23 cellular contexts compared by ENCODE assay signal in the genomic region with DNA sequence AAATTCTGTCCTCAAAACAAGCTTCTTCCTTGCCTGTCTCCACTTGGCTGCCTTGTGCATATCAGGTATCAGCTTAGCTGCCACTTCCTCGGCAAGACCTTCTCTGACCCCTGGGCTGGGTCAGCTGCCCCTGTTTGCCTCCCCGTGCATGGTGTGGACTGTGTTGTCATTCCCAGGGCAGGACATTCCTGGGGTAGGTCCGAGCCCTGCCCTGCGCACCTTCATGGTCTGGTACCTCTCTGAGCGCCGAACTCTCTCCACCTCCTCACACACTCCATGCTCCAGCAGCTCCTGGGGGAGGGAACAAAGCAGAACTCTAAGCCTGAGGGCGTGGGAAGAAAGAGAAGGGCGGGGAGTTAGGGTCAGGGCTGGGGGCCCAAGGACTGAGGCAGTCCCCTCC. TPM values are rescaled to one million over a fixed set of nuclear protein-coding genes. Genes with fewer than 3 reads are reported as not detected.
A peak's percentile ranks its signal among the peaks of the same experiment; 100 is the strongest.
DNase-seq lines count a peak whose midpoint lies in the region; ATAC-seq and TF ChIP-seq lines count a peak whose summit lies in the region.
"Had no signal": no experiment of that assay in that cellular context is flagged by ENCODE, and none has a peak within 500 bp of the region (broad histone marks: within the 10 kb centered on the region; RNA-seq: fewer than 3 reads in every experiment).

No MANE protein-coding gene starts in this region.

- DNase-seq in activated T-cell treated with anti-CD3 and anti-CD28 coated beads, Interleukin-2, amount 50 U/mL, for 1 hour = peak; percentile 10
- no peak for DNase-seq in activated T-cell treated with anti-CD3 and anti-CD28 coated beads, Interleukin-2, amount 50 U/mL, for 72 hours
- no peak for DNase-seq in activated T-helper 1 cell treated with anti-CD3 and anti-CD28 coated beads, Interleukin-12 subunit alpha, Interleukin-12 subunit beta, Interleukin-2, Interleukin-4 antibody, amounts not matched to agents 30 ng/mL and 10 ng/mL and 1 ng/mL, durations not matched to agents 14 hours and 24 hours and 36 hours (ENCODE audit: low spot score)
- DNase-seq in memory B cell (ENCODE audit: low spot score in 2 of 2) (no peak), middle frontal gyrus (ENCODE audit: extremely low spot score, low spot score) (no peak), coronary artery (ENCODE audit: low spot score) (no peak), GM13977 (ENCODE audit: low spot score) (no peak)
- DNase-seq in stimulated activated naive B cell treated with anti-CD40 and anti-IgM and Interleukin-4, amounts not matched to agents 10 μg/mL and 1 μg/mL and 100 μg/mL, for 72 hours = no peak
- DNase-seq: effector memory CD4-positive, alpha-beta T cell; HCEC 1CT; hippocampal formation; MV-4-11; NCI-H2029 treated with DMSO at 0.1 percent for 48 hours; NCI-H526 treated with DMSO at 0.1 percent for 48 hours; PC-9; stimulated activated CD4-positive, alpha-beta T cell treated with anti-CD3 and anti-CD28 coated beads, Interleukin-2, amount 100 ng/mL, for 24 hours; tibial artery had no signal

- in situ Hi-C loops in GM13977 (cut with MboI; ENCODE audit: low pct_unique_long_range_greater_than_20kb, low sequenced_read_pairs, unreplicated experiment) = loop anchor here (10.0 kb wide), 1 partner anchor 116 kb away; no protein-coding TSS in a partner anchor

- TF ChIP-seq CTCF in coronary artery (IDR thresholded peaks at IDR 0.05) (no peak), GM13977 (IDR thresholded peaks at IDR 0.05; ENCODE audit: extremely low read depth, insufficient read depth, missing control alignments) (no peak)

- H3K9me3 Mint-ChIP-seq in activated T-cell treated with anti-CD3 and anti-CD28 coated beads, Interleukin-2, amount 50 U/mL, for 72 hours = no peaks in the 10 kb centered on the region
- no peaks in the 10 kb centered on the region for H3K9me3 Mint-ChIP-seq in activated T-helper 1 cell treated with anti-CD3 and anti-CD28 coated beads, Interleukin-12 subunit alpha, Interleukin-12 subunit beta, Interleukin-2, Interleukin-4 antibody, amounts not matched to agents 30 ng/mL and 10 ng/mL and 1 ng/mL, durations not matched to agents 14 hours and 24 hours and 36 hours
- H3K9me3 Mint-ChIP-seq in memory B cell = no peaks in the 10 kb centered on the region
- H3K9me3 Mint-ChIP-seq in stimulated activated naive B cell treated with anti-CD40 and anti-IgM and Interleukin-4, amounts not matched to agents 10 μg/mL and 1 μg/mL and 100 μg/mL, for 72 hours = no peaks in the 10 kb centered on the region
- H3K9me3 Mint-ChIP-seq: activated naive CD4-positive, alpha-beta T cell treated with anti-CD3 and anti-CD28 coated beads, Interleukin-2, amount 50 U/mL, for 24 hours had no signal

- ATAC-seq in activated T-cell treated with anti-CD3 and anti-CD28 coated beads, Interleukin-2, amount 50 U/mL, for 72 hours (replicated peaks in 1 of 2) = no peak
- ATAC-seq in memory B cell (ENCODE audit: low read depth) = no peak
- ATAC-seq in stimulated activated naive B cell treated with anti-CD40 and anti-IgM and Interleukin-4, amounts not matched to agents 10 μg/mL and 1 μg/mL and 100 μg/mL, for 72 hours (replicated peaks) = no peak
- ATAC-seq: left colon, right lobe of liver, SK-N-SH treated with all-trans-retinoic acid at 6 μM for 48 hours had no signal

- H3K4me1 Mint-ChIP-seq in activated T-cell treated with anti-CD3 and anti-CD28 coated beads, Interleukin-2, amount 50 U/mL, for 72 hours (ENCODE audit: low read depth) = peaks cover 59% of the 10 kb centered on the region
- H3K4me1 Mint-ChIP-seq in activated T-helper 1 cell treated with anti-CD3 and anti-CD28 coated beads, Interleukin-12 subunit alpha, Interleukin-12 subunit beta, Interleukin-2, Interleukin-4 antibody, amounts not matched to agents 30 ng/mL and 10 ng/mL and 1 ng/mL, durations not matched to agents 14 hours and 24 hours and 36 hours (ENCODE audit: low read depth) = peaks cover 27% of the 10 kb centered on the region
- peaks cover 20% of the 10 kb centered on the region for H3K4me1 Mint-ChIP-seq in memory B cell
- peaks cover 42 to 80% of the 10 kb centered on the region in 2 donors for H3K4me1 Mint-ChIP-seq in stimulated activated naive B cell treated with anti-CD40 and anti-IgM and Interleukin-4, amounts not matched to agents 10 μg/mL and 1 μg/mL and 100 μg/mL, for 72 hours

- H3K27ac Mint-ChIP-seq in activated T-cell treated with anti-CD3 and anti-CD28 coated beads, Interleukin-2, amount 50 U/mL, for 72 hours = no peak overlapping the region
- peak overlapping the region; percentile 1 for H3K27ac Mint-ChIP-seq in activated T-helper 1 cell treated with anti-CD3 and anti-CD28 coated beads, Interleukin-12 subunit alpha, Interleukin-12 subunit beta, Interleukin-2, Interleukin-4 antibody, amounts not matched to agents 30 ng/mL and 10 ng/mL and 1 ng/mL, durations not matched to agents 14 hours and 24 hours and 36 hours
- H3K27ac Mint-ChIP-seq in memory B cell = peak overlapping the region; percentile 69
- peak overlapping the region; percentile 86 for H3K27ac Mint-ChIP-seq in stimulated activated naive B cell treated with anti-CD40 and anti-IgM and Interleukin-4, amounts not matched to agents 10 μg/mL and 1 μg/mL and 100 μg/mL, for 72 hours

- H3K27ac ChIP-seq in coronary artery = peak overlapping the region in 1 of 2 donors; percentile 65
- H3K27ac ChIP-seq: PC-9, right lobe of liver had no signal

- intact Hi-C loops in activated T-helper 1 cell treated with anti-CD3 and anti-CD28 coated beads, Interleukin-12 subunit alpha, Interleukin-12 subunit beta, Interleukin-2, Interleukin-4 antibody, amounts not matched to agents 30 ng/mL and 10 ng/mL and 1 ng/mL, durations not matched to agents 14 hours and 24 hours and 36 hours (cut with micrococcal nuclease) = no loop called here

- H3K27me3 Mint-ChIP-seq in activated T-cell treated with anti-CD3 and anti-CD28 coated beads, Interleukin-2, amount 50 U/mL, for 72 hours (ENCODE audit: low read depth) = no peaks in the 10 kb centered on the region
- H3K27me3 Mint-ChIP-seq in activated T-helper 1 cell treated with anti-CD3 and anti-CD28 coated beads, Interleukin-12 subunit alpha, Interleukin-12 subunit beta, Interleukin-2, Interleukin-4 antibody, amounts not matched to agents 30 ng/mL and 10 ng/mL and 1 ng/mL, durations not matched to agents 14 hours and 24 hours and 36 hours (ENCODE audit: insufficient read depth) = no peaks in the 10 kb centered on the region
- no peaks in the 10 kb centered on the region for H3K27me3 Mint-ChIP-seq in memory B cell
- H3K27me3 Mint-ChIP-seq in stimulated activated naive B cell treated with anti-CD40 and anti-IgM and Interleukin-4, amounts not matched to agents 10 μg/mL and 1 μg/mL and 100 μg/mL, for 72 hours = no peaks in the 10 kb centered on the region
- H3K27me3 Mint-ChIP-seq: activated naive CD4-positive, alpha-beta T cell treated with anti-CD3 and anti-CD28 coated beads, Interleukin-2, amount 50 U/mL, for 24 hours had no signal

- H3K4me3 ChIP-seq in coronary artery = no peak overlapping the region
- H3K4me3 ChIP-seq: PC-9, right lobe of liver, tibial artery had no signal

- peaks cover 7 to 23% of the 10 kb centered on the region in 2 donors for H3K36me3 Mint-ChIP-seq in activated T-cell treated with anti-CD3 and anti-CD28 coated beads, Interleukin-2, amount 50 U/mL, for 72 hours (ENCODE audit: insufficient read depth in 2 of 2)
- H3K36me3 Mint-ChIP-seq in activated T-helper 1 cell treated with anti-CD3 and anti-CD28 coated beads, Interleukin-12 subunit alpha, Interleukin-12 subunit beta, Interleukin-2, Interleukin-4 antibody, amounts not matched to agents 30 ng/mL and 10 ng/mL and 1 ng/mL, durations not matched to agents 14 hours and 24 hours and 36 hours (ENCODE audit: low read depth) = peaks cover 26% of the 10 kb centered on the region
- peaks cover 18% of the 10 kb centered on the region for H3K36me3 Mint-ChIP-seq in memory B cell
- H3K36me3 Mint-ChIP-seq in stimulated activated naive B cell treated with anti-CD40 and anti-IgM and Interleukin-4, amounts not matched to agents 10 μg/mL and 1 μg/mL and 100 μg/mL, for 72 hours = peaks cover 40 to 63% of the 10 kb centered on the region in 2 donors

- no peak overlapping the region for H3K4me3 Mint-ChIP-seq in activated T-cell treated with anti-CD3 and anti-CD28 coated beads, Interleukin-2, amount 50 U/mL, for 72 hours
- no peak overlapping the region for H3K4me3 Mint-ChIP-seq in activated T-helper 1 cell treated with anti-CD3 and anti-CD28 coated beads, Interleukin-12 subunit alpha, Interleukin-12 subunit beta, Interleukin-2, Interleukin-4 antibody, amounts not matched to agents 30 ng/mL and 10 ng/mL and 1 ng/mL, durations not matched to agents 14 hours and 24 hours and 36 hours
- H3K4me3 Mint-ChIP-seq in memory B cell = peak overlapping the region; percentile 37
- peak overlapping the region; percentile 51 to 67 for H3K4me3 Mint-ChIP-seq in stimulated activated naive B cell treated with anti-CD40 and anti-IgM and Interleukin-4, amounts not matched to agents 10 μg/mL and 1 μg/mL and 100 μg/mL, for 72 hours
- H3K4me3 Mint-ChIP-seq: activated naive CD4-positive, alpha-beta T cell treated with anti-CD3 and anti-CD28 coated beads, Interleukin-2, amount 50 U/mL, for 24 hours had no signal

RNA-seq across cellular contexts. Expression of a gene that starts 3.8 kb away (rescaled TPM):
- total RNA-seq in activated T-cell treated with anti-CD3 and anti-CD28 coated beads, Interleukin-2, amount 50 U/mL, for 72 hours = 10 to 100 TPM; 40.2 to 46.0 TPM
- total RNA-seq in activated T-helper 1 cell treated with anti-CD3 and anti-CD28 coated beads, Interleukin-12 subunit alpha, Interleukin-12 subunit beta, Interleukin-2, Interleukin-4 antibody, amounts not matched to agents 30 ng/mL and 10 ng/mL and 1 ng/mL, durations not matched to agents 14 hours and 24 hours and 36 hours = 36.9 and 41.7 TPM in 2 replicates

RNA-seq across cellular contexts. Expression of a gene that starts 13.2 kb away (rescaled TPM):
- 1 to 10 TPM; 1.2 to 1.7 TPM for total RNA-seq in activated T-cell treated with anti-CD3 and anti-CD28 coated beads, Interleukin-2, amount 50 U/mL, for 72 hours
- total RNA-seq in activated T-helper 1 cell treated with anti-CD3 and anti-CD28 coated beads, Interleukin-12 subunit alpha, Interleukin-12 subunit beta, Interleukin-2, Interleukin-4 antibody, amounts not matched to agents 30 ng/mL and 10 ng/mL and 1 ng/mL, durations not matched to agents 14 hours and 24 hours and 36 hours = 0.42 and 0.78 TPM in 2 replicates
- total RNA-seq: A673; activated CD8-positive, alpha-beta memory T cell treated with anti-CD3 and anti-CD28 coated beads for 36 hours had no signal

RNA-seq across cellular contexts. Expression of a gene that starts 25.6 kb away (rescaled TPM):
- total RNA-seq in activated T-cell treated with anti-CD3 and anti-CD28 coated beads, Interleukin-2, amount 50 U/mL, for 72 hours = 10 to 100 TPM; 18.1 to 18.4 TPM
- 17.0 and 17.2 TPM in 2 replicates for total RNA-seq in activated T-helper 1 cell treated with anti-CD3 and anti-CD28 coated beads, Interleukin-12 subunit alpha, Interleukin-12 subunit beta, Interleukin-2, Interleukin-4 antibody, amounts not matched to agents 30 ng/mL and 10 ng/mL and 1 ng/mL, durations not matched to agents 14 hours and 24 hours and 36 hours

RNA-seq across cellular contexts. Expression of a gene that starts 34.0 kb away (rescaled TPM):
- total RNA-seq in activated T-cell treated with anti-CD3 and anti-CD28 coated beads, Interleukin-2, amount 50 U/mL, for 72 hours = 10 to 100 TPM; 57.8 to 58.8 TPM
- total RNA-seq in activated T-helper 1 cell treated with anti-CD3 and anti-CD28 coated beads, Interleukin-12 subunit alpha, Interleukin-12 subunit beta, Interleukin-2, Interleukin-4 antibody, amounts not matched to agents 30 ng/mL and 10 ng/mL and 1 ng/mL, durations not matched to agents 14 hours and 24 hours and 36 hours = 140 TPM in 2 replicates

RNA-seq across cellular contexts. Expression of a gene that starts 44.8 kb away (rescaled TPM):
- 100 to 1,000 TPM; 101 to 138 TPM for total RNA-seq in activated T-cell treated with anti-CD3 and anti-CD28 coated beads, Interleukin-2, amount 50 U/mL, for 72 hours
- 234 and 250 TPM in 2 replicates for total RNA-seq in activated T-helper 1 cell treated with anti-CD3 and anti-CD28 coated beads, Interleukin-12 subunit alpha, Interleukin-12 subunit beta, Interleukin-2, Interleukin-4 antibody, amounts not matched to agents 30 ng/mL and 10 ng/mL and 1 ng/mL, durations not matched to agents 14 hours and 24 hours and 36 hours

Comparison
In these comparisons a context has a peak if more than half of its experiments do, and no peak if none do; other contexts are left out.
1. H3K4me3 Mint-ChIP-seq: peak in memory B cell (single experiment) and stimulated activated naive B cell treated with anti-CD40 and anti-IgM and Interleukin-4, amounts not matched to agents 10 μg/mL and 1 μg/mL and 100 μg/mL, for 72 hours (2 of 2); none in activated T-cell treated with anti-CD3 and anti-CD28 coated beads, Interleukin-2, amount 50 U/mL, for 72 hours (0 of 2) and activated T-helper 1 cell treated with anti-CD3 and anti-CD28 coated beads, Interleukin-12 subunit alpha, Interleukin-12 subunit beta, Interleukin-2, Interleukin-4 antibody, amounts not matched to agents 30 ng/mL and 10 ng/mL and 1 ng/mL, durations not matched to agents 14 hours and 24 hours and 36 hours (single experiment).